ENCODE assay signal across 14 cellular contexts in genomic region chr16:88057656-88058055, GRCh38.
DNase-seq lines count a peak whose midpoint lies in the region; ATAC-seq and TF ChIP-seq lines count a peak whose summit lies in the region.
"Had no signal": no experiment of that assay in that cellular context is flagged by ENCODE, and none has a peak within 500 bp of the region (broad histone marks: within the 10 kb centered on the region; RNA-seq: fewer than 3 reads in every experiment).

No MANE protein-coding gene starts in this region.

- ATAC-seq in GM21825 (IDR thresholded peaks at IDR 0.05; ENCODE audit: unreplicated experiment): no peak
- ATAC-seq: GM12878, HCT116 had no signal

- H3K36me3 Mint-ChIP-seq in CD14-positive monocyte (peaks cover 48 to 59% of the 10 kb centered on the region in 2 donors), glutamatergic neuron (ENCODE audit: unreplicated experiment) (no peaks in the 10 kb centered on the region)

- H3K27me3 Mint-ChIP-seq in CD14-positive monocyte (ENCODE audit: low read depth in 3 of 3): no peaks in the 10 kb centered on the region
- H3K27me3 Mint-ChIP-seq in glutamatergic neuron (ENCODE audit: unreplicated experiment): no peaks in the 10 kb centered on the region
- H3K27me3 Mint-ChIP-seq: B cell; CD4-positive, alpha-beta memory T cell had no signal

- DNase-seq in CD14-positive monocyte (ENCODE audit: low spot score): no peak
- DNase-seq in H7: peak; percentile 54
- DNase-seq in glutamatergic neuron: peak; percentile 6
- DNase-seq in sigmoid colon: peak; percentile 37
- no peak for DNase-seq in GM19240 (ENCODE audit: insufficient read length, low spot score)
- DNase-seq in iPS-NIHi7 (ENCODE audit: extremely low spot score): no peak
- DNase-seq: C1 segment of cervical spinal cord; CD4-positive, alpha-beta memory T cell; DMS79 had no signal

- intact Hi-C loops in CD14-positive monocyte (cut with micrococcal nuclease) (no loop called here), sigmoid colon (cut with DNase I) (no loop called here)

- 91 to 97% methylated on average over 26 of the region's 26 CpGs for WGBS in sigmoid colon, 2 donors

- TF ChIP-seq EP300 in sigmoid colon (IDR thresholded peaks at IDR 0.05): no peak

- H3K36me3 ChIP-seq in H7 (replicated peaks; ENCODE audit: control insufficient read depth, insufficient read depth, low read length) (peaks cover 2% of the 10 kb centered on the region), sigmoid colon (peaks cover 0 to 7% (median 3%) of the 10 kb centered on the region in 4 donors)

- no peak for TF ChIP-seq POLR2A in sigmoid colon (IDR thresholded peaks at IDR 0.05)

- H3K4me1 Mint-ChIP-seq in CD14-positive monocyte (no peaks in the 10 kb centered on the region), glutamatergic neuron (ENCODE audit: low read depth, unreplicated experiment) (no peaks in the 10 kb centered on the region)
- H3K4me1 Mint-ChIP-seq: B cell had no signal

- no peaks in the 10 kb centered on the region for H3K9me3 ChIP-seq in sigmoid colon

- H3K4me3 ChIP-seq in H7 (ENCODE audit: insufficient read depth, low read depth, low read length): no peak overlapping the region
- H3K4me3 ChIP-seq in sigmoid colon: no peak overlapping the region
- H3K4me3 ChIP-seq: GM12878 had no signal

- H3K27ac Mint-ChIP-seq in CD14-positive monocyte: peak overlapping the region in 4 of 7 donors; percentile 9 to 50 (median 27)
- H3K27ac Mint-ChIP-seq in glutamatergic neuron (ENCODE audit: unreplicated experiment): no peak overlapping the region
- H3K27ac Mint-ChIP-seq: B cell; CD4-positive, alpha-beta memory T cell had no signal

- no peak overlapping the region for H3K27ac ChIP-seq in sigmoid colon
- H3K27ac ChIP-seq: HL-60 had no signal

- H3K9me3 Mint-ChIP-seq in CD14-positive monocyte (no peaks in the 10 kb centered on the region), glutamatergic neuron (ENCODE audit: unreplicated experiment) (no peaks in the 10 kb centered on the region)

- H3K4me3 Mint-ChIP-seq in CD14-positive monocyte (no peak overlapping the region), glutamatergic neuron (ENCODE audit: unreplicated experiment) (no peak overlapping the region)
- H3K4me3 Mint-ChIP-seq: B cell; CD4-positive, alpha-beta memory T cell had no signal

- H3K4me1 ChIP-seq in sigmoid colon: peaks cover 0 to 10% (median 8%) of the 10 kb centered on the region in 4 donors

- H3K27me3 ChIP-seq in H7 (ENCODE audit: control insufficient read depth, insufficient read depth, low read length) (no peaks in the 10 kb centered on the region), sigmoid colon (no peaks in the 10 kb centered on the region)

- no peak for TF ChIP-seq CTCF in CD14-positive monocyte (IDR thresholded peaks at IDR 0.05)
- TF ChIP-seq CTCF in glutamatergic neuron (IDR thresholded peaks at IDR 0.05; ENCODE audit: partially characterized antibody, unreplicated experiment): no peak
- TF ChIP-seq CTCF in sigmoid colon (IDR thresholded peaks at IDR 0.05): no peak

Comparison
In these comparisons a context has a peak if more than half of its experiments do, and no peak if none do; other contexts are left out.
1. DNase-seq: peak in H7 (single experiment), glutamatergic neuron (single experiment) and sigmoid colon (single experiment); none in CD14-positive monocyte (single experiment), GM19240 (single experiment) and iPS-NIHi7 (single experiment).